Comparison of ENCODE assay signal across 8 cellular contexts in the genomic region with DNA sequence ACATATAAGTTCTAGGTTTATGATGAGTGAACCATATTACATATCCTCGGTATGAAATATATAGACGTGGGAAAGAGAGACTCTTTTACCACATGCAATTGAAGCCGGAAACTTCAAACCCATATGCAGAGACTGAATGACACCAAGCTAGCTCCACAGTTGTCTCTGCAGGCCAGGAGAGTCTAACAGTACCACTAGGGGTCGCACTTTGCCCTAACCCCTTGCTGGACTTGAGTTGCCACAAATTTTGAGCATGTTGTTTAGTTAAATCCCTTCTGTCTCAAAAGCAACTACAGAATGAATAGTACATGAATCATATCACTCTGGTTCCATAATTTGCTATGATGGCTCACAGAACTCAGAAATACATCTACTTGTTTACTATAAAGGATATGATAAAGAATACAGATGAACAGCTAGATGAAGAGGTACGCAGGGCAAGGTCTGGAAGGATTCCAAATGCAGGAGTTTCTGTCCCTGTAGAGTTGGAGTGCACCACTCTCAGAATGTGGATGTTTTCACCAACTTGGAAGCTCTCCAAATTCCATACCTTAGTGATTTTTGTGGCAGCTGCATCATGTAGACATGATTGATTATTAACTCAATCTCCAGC.
DNase-seq lines count a peak whose midpoint lies in the region; ATAC-seq lines count a peak whose summit lies in the region.

No MANE protein-coding gene starts in this region.

- H3K27ac Mint-ChIP-seq in activated naive CD8-positive, alpha-beta T cell treated with anti-CD3 and anti-CD28 coated beads for 36 hours, result no peak overlapping the region

- DNase-seq in Daoy (ENCODE audit: low read depth) (peak; percentile 77), RPMI8226 (peak; percentile 81), kidney glomerular epithelial cell (lab: John Stamatoyannopoulos, UW) (peak; percentile 4)
- DNase-seq in activated naive CD8-positive, alpha-beta T cell treated with anti-CD3 and anti-CD28 coated beads for 36 hours, result peak; percentile 31
- peak; percentile 72 for DNase-seq in stimulated activated CD8-positive, alpha-beta memory T cell treated with anti-CD3 and anti-CD28 coated beads, Interleukin-4, amount 100 ng/mL, for 48 hours

- peak; percentile 88 for ATAC-seq in GM19395 (IDR thresholded peaks at IDR 0.05; ENCODE audit: unreplicated experiment)
- peak; percentile 78 for ATAC-seq in HG03469 (IDR thresholded peaks at IDR 0.05; ENCODE audit: unreplicated experiment)
- no peak for ATAC-seq in HG03045 (IDR thresholded peaks at IDR 0.05; ENCODE audit: unreplicated experiment)

- no peak overlapping the region for H3K4me3 Mint-ChIP-seq in activated naive CD8-positive, alpha-beta T cell treated with anti-CD3 and anti-CD28 coated beads for 36 hours

- H3K36me3 Mint-ChIP-seq in activated naive CD8-positive, alpha-beta T cell treated with anti-CD3 and anti-CD28 coated beads for 36 hours, result no peaks in the 10 kb centered on the region

- peaks cover 10% of the 10 kb centered on the region for H3K27me3 Mint-ChIP-seq in activated naive CD8-positive, alpha-beta T cell treated with anti-CD3 and anti-CD28 coated beads for 36 hours

- no peaks in the 10 kb centered on the region for H3K4me1 Mint-ChIP-seq in activated naive CD8-positive, alpha-beta T cell treated with anti-CD3 and anti-CD28 coated beads for 36 hours

- no peaks in the 10 kb centered on the region for H3K9me3 Mint-ChIP-seq in activated naive CD8-positive, alpha-beta T cell treated with anti-CD3 and anti-CD28 coated beads for 36 hours

Comparison
In these comparisons a context has a peak if more than half of its experiments do, and no peak if none do; other contexts are left out.
1. DNase-seq: peak in every context shown above with its lines; median percentile 81 in RPMI8226; 77 in Daoy; 72 in stimulated activated CD8-positive, alpha-beta memory T cell treated with anti-CD3 and anti-CD28 coated beads, Interleukin-4, amount 100 ng/mL, for 48 hours; 31 in activated naive CD8-positive, alpha-beta T cell treated with anti-CD3 and anti-CD28 coated beads for 36 hours; 4 in kidney glomerular epithelial cell.